1 cellular context compared by ENCODE assay signal in the genomic region with DNA sequence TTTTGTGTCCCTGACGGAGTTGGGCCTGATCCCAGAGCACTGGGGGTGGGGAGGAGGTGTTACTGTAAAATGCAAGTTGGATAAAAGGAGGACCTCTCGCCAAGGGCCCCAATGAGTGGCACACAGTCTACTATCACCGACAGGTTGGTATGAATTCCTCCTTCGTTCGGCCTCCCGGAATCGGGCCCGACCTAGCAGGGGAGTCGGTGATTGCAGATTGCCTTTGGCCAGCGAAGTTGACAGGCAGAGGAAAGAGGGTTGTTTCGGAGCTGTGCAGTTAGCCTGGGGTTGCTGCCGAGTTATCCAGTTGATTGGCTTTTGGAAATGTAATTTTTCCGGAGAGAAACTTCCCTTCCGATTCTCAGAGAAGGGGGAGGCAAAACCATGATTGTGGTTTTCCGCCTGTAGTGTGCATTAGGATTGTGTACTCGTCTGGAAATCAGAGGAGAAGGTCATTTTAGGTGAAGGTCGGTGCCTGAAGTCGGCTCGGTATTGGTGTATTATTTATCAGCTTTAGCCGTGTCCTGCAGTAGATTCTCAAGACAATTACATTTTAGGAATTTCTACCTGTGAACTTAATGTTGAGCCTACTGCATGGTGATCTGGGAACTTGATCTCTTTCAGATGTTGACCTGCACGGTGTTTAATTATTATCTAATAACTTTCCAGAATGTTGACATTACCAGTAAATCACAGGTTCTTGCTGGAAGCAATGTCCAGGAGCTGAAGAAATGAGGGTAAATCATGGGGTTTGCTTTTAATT.
A peak's percentile ranks its signal among the peaks of the same experiment; 100 is the strongest.
TF ChIP-seq lines count a peak whose summit lies in the region.

No MANE protein-coding gene starts in this region.

TF ChIP-seq in HepG2, 621 proteins besides CTCF, POLR2A, EP300 and RAD21 (continued from another document):
- TF ChIP-seq ZNF761 (CRISPR knock-in tag; conservative IDR thresholded peaks at IDR 0.05): no peak
- TF ChIP-seq ZNF747 (CRISPR knock-in tag; IDR thresholded peaks at IDR 0.05; ENCODE audit: borderline replicate concordance): 0 out of 2 replicates have a peak, but pooled peaks have one; percentile 47
- TF ChIP-seq, protein P1, sequence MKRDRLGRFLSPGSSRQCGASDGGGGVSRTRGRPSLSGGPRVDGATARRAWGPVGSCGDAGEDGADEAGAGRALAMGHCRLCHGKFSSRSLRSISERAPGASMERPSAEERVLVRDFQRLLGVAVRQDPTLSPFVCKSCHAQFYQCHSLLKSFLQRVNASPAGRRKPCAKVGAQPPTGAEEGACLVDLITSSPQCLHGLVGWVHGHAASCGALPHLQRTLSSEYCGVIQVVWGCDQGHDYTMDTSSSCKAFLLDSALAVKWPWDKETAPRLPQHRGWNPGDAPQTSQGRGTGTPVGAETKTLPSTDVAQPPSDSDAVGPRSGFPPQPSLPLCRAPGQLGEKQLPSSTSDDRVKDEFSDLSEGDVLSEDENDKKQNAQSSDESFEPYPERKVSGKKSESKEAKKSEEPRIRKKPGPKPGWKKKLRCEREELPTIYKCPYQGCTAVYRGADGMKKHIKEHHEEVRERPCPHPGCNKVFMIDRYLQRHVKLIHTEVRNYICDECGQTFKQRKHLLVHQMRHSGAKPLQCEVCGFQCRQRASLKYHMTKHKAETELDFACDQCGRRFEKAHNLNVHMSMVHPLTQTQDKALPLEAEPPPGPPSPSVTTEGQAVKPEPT (CRISPR knock-in tag; IDR thresholded peaks at IDR 0.05; ENCODE audit: low read depth): no peak
- TF ChIP-seq, protein P2, sequence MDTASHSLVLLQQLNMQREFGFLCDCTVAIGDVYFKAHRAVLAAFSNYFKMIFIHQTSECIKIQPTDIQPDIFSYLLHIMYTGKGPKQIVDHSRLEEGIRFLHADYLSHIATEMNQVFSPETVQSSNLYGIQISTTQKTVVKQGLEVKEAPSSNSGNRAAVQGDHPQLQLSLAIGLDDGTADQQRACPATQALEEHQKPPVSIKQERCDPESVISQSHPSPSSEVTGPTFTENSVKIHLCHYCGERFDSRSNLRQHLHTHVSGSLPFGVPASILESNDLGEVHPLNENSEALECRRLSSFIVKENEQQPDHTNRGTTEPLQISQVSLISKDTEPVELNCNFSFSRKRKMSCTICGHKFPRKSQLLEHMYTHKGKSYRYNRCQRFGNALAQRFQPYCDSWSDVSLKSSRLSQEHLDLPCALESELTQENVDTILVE (CRISPR knock-in tag; IDR thresholded peaks at IDR 0.05): no peak
- TF ChIP-seq NCOA5 (CRISPR knock-in tag; IDR thresholded peaks at IDR 0.05): no peak
- TF ChIP-seq POGZ (CRISPR knock-in tag; IDR thresholded peaks at IDR 0.05): no peak; the same call in 1 of the 2 replicates
- TF ChIP-seq, protein P3, sequence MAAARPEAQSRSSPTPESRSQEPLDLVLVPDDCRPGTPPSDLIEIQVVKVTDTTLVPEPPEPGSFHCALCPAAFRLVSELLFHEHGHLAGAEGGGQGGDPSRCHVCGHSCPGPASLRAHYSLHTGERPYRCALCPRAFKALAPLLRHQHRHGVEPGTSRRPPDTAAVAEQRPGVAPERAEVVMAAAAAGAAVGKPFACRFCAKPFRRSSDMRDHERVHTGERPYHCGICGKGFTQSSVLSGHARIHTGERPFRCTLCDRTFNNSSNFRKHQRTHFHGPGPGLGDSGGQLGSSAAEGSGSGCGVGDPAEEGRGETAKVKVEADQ (CRISPR knock-in tag; IDR thresholded peaks at IDR 0.05; ENCODE audit: borderline replicate concordance): no peak
- TF ChIP-seq ZFX (CRISPR knock-in tag; IDR thresholded peaks at IDR 0.05; ENCODE audit: low read depth): peak; percentile 6; the same call in 1 of the 2 replicates
- TF ChIP-seq HDAC1 (CRISPR knock-in tag; IDR thresholded peaks at IDR 0.05): peak; percentile 53
- no peak for TF ChIP-seq ZFP36L2 (CRISPR knock-in tag; IDR thresholded peaks at IDR 0.05)
- no peak for TF ChIP-seq KLF11 (CRISPR knock-in tag; IDR thresholded peaks at IDR 0.05)
- no peak for TF ChIP-seq USF2 (IDR thresholded peaks at IDR 0.05; ENCODE audit: low read depth, low read length)
- TF ChIP-seq USF2 (CRISPR knock-in tag; IDR thresholded peaks at IDR 0.05; ENCODE audit: borderline replicate concordance): no peak
- peak; percentile 15; the same call in 1 of the 2 replicates for TF ChIP-seq TBX2 (CRISPR knock-in tag; IDR thresholded peaks at IDR 0.05; ENCODE audit: borderline replicate concordance)
- peak; percentile 74; the same call in 1 of the 2 replicates for TF ChIP-seq SMAD9 (CRISPR knock-in tag; IDR thresholded peaks at IDR 0.05)
- TF ChIP-seq, protein P4, sequence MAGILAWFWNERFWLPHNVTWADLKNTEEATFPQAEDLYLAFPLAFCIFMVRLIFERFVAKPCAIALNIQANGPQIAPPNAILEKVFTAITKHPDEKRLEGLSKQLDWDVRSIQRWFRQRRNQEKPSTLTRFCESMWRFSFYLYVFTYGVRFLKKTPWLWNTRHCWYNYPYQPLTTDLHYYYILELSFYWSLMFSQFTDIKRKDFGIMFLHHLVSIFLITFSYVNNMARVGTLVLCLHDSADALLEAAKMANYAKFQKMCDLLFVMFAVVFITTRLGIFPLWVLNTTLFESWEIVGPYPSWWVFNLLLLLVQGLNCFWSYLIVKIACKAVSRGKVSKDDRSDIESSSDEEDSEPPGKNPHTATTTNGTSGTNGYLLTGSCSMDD (CRISPR knock-in tag; IDR thresholded peaks at IDR 0.05): no peak
- TF ChIP-seq NR2F6 (IDR thresholded peaks at IDR 0.05): peak; percentile 52
- TF ChIP-seq NR2F6 (CRISPR knock-in tag; IDR thresholded peaks at IDR 0.05): no peak
- 0 out of 2 replicates have a peak, but pooled peaks have one; percentile 71 for TF ChIP-seq ZNF839 (CRISPR knock-in tag; IDR thresholded peaks at IDR 0.05; ENCODE audit: borderline replicate concordance)
- TF ChIP-seq NR2F2 (IDR thresholded peaks at IDR 0.05; ENCODE audit: borderline replicate concordance, low read depth): no peak
- TF ChIP-seq NCOR1 (IDR thresholded peaks at IDR 0.05; ENCODE audit: borderline replicate concordance, low read length): peak; percentile 55; the same call in 1 of the 2 replicates
- TF ChIP-seq PHF21A (CRISPR knock-in tag; IDR thresholded peaks at IDR 0.05): peak; percentile 14; the same call in 1 of the 2 replicates
- TF ChIP-seq SMARCC2 (IDR thresholded peaks at IDR 0.05): no peak
- no peak for TF ChIP-seq ZNF614 (CRISPR knock-in tag; IDR thresholded peaks at IDR 0.05; ENCODE audit: borderline replicate concordance)
- no peak for TF ChIP-seq SP2 (CRISPR knock-in tag; IDR thresholded peaks at IDR 0.05)
